Comparison of ENCODE assay signal across 20 cellular contexts in genomic region chr1:53822931-53823330, GRCh38.
"Had no signal": no experiment of that assay in that cellular context is flagged by ENCODE, and none has a peak within 500 bp of the region (broad histone marks: within the 10 kb centered on the region; RNA-seq: fewer than 3 reads in every experiment).

No MANE protein-coding gene starts in this region.

- ATAC-seq: esophagus mucosa, heart left ventricle, left colon, left ventricle myocardium superior, pancreas, right cardiac atrium had no signal

- H3K27ac Mint-ChIP-seq: nephron, progenitor cell of endocrine pancreas had no signal

- H3K27me3 Mint-ChIP-seq: progenitor cell of endocrine pancreas had no signal

- H3K4me3 Mint-ChIP-seq: nephron had no signal

- FAIRE-seq: frontal cortex, small intestine had no signal

- DNase-seq: effector CD4-positive, alpha-beta T cell; heart left ventricle; hippocampal formation; left colon; left ventricle myocardium superior; mesenchymal stem cell; midbrain; occipital lobe; pancreas; right cardiac atrium; small intestine; stimulated activated CD4-positive, alpha-beta T cell treated with anti-CD3 and anti-CD28 coated beads, Interleukin-12 subunit alpha, Interleukin-12 subunit beta, amount 100 ng/mL, for 4 hours; stimulated activated naive CD4-positive, alpha-beta T cell; stomach; substantia nigra; transverse colon had no signal

- H3K4me1 Mint-ChIP-seq: nephron had no signal

- H3K9me3 Mint-ChIP-seq: nephron had no signal
